Comparison of ENCODE assay signal across 19 cellular contexts in the genomic region with DNA sequence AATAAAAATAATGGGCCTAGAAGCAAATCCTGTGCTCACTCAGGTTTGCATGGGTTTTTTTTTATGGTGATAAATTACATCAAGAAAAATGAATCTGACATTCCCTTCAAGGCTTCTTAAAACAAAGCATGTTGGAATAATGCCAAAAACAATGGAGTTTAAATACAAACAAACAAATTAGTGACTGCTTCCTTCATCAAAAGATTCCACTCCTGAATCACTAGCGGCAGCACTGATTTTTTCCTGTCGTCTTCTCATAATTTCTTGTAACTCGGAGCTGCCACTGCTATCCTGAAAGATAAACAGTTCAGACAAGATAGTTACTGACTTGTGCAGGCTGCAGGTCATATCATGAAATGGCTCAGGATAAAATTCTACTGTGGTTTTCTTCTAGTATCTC.
DNase-seq lines count a peak whose midpoint lies in the region; ATAC-seq, FAIRE-seq and TF ChIP-seq lines count a peak whose summit lies in the region.
"Had no signal": no experiment of that assay in that cellular context is flagged by ENCODE, and none has a peak within 500 bp of the region (broad histone marks: within the 10 kb centered on the region; RNA-seq: fewer than 3 reads in every experiment).

No MANE protein-coding gene starts in this region.

- H3K79me2 ChIP-seq in HCT116 (ENCODE audit: insufficient read depth, low read length) = no peaks in the 10 kb centered on the region
- H3K79me2 ChIP-seq in keratinocyte (ENCODE audit: control insufficient read depth, insufficient read depth, low read length) = no peaks in the 10 kb centered on the region
- H3K79me2 ChIP-seq in smooth muscle cell (ENCODE audit: low read depth) = no peaks in the 10 kb centered on the region

- no peak for TF ChIP-seq RAD21 in HCT116 (IDR thresholded peaks at IDR 0.05; ENCODE audit: low read depth)

- CTCF ChIA-PET in HCT116 (lab: Charles Lee) = no interaction called here

- no peaks in the 10 kb centered on the region for H3F3A ChIP-seq in smooth muscle cell (ENCODE audit: low read depth)

- H3K9me1 ChIP-seq in keratinocyte (ENCODE audit: control insufficient read depth, extremely low read depth, insufficient read depth, low read length) = no peaks in the 10 kb centered on the region

- H3K9me3 ChIP-seq in HCT116 (ENCODE audit: control insufficient read depth in 1 of 2, insufficient read depth in 1 of 2, low read depth in 1 of 2, low read length in 2 of 2) = no peaks in the 10 kb centered on the region; a peak in 1 of 4 replicates
- no peaks in the 10 kb centered on the region for H3K9me3 ChIP-seq in keratinocyte (ENCODE audit: control insufficient read depth, low read depth, low read length)
- no peaks in the 10 kb centered on the region for H3K9me3 ChIP-seq in smooth muscle cell (replicated peaks; ENCODE audit: low read depth)
- H3K9me3 ChIP-seq in upper lobe of right lung = no peaks in the 10 kb centered on the region

- TF ChIP-seq POLR2A in HCT116 (IDR thresholded peaks at IDR 0.05; ENCODE audit: borderline replicate concordance, extremely low read depth, insufficient read depth, insufficient read length) = no peak

- H3K4me1 ChIP-seq in HCT116 (ENCODE audit: control insufficient read depth in 1 of 2, insufficient read depth in 2 of 2, low read length in 2 of 2) = peaks cover 0 to 16% of the 10 kb centered on the region in 2 experiments; a peak in 2 of 4 replicates
- no peaks in the 10 kb centered on the region for H3K4me1 ChIP-seq in keratinocyte (ENCODE audit: control insufficient read depth, extremely low read depth, insufficient read depth, low read length)
- no peaks in the 10 kb centered on the region for H3K4me1 ChIP-seq in smooth muscle cell (ENCODE audit: low read depth)
- no peaks in the 10 kb centered on the region for H3K4me1 ChIP-seq in upper lobe of right lung

- peaks cover 43% of the 10 kb centered on the region for H3K4me1 Mint-ChIP-seq in chondrocyte (ENCODE audit: low read depth)
- H3K4me1 Mint-ChIP-seq: B cell, GM23338 had no signal

- H3K9ac ChIP-seq in HCT116 (ENCODE audit: low read length) (no peak overlapping the region), keratinocyte (ENCODE audit: control insufficient read depth, extremely low read depth, insufficient read depth, low read length) (no peak overlapping the region), smooth muscle cell (ENCODE audit: low read depth) (no peak overlapping the region)

- no peak overlapping the region for H3K4me2 ChIP-seq in HCT116 (ENCODE audit: low read length)
- H3K4me2 ChIP-seq in keratinocyte (ENCODE audit: control insufficient read depth, extremely low read depth, insufficient read depth, low read depth, low read length) = no peak overlapping the region
- peak overlapping the region; percentile 37 for H3K4me2 ChIP-seq in smooth muscle cell
- H3K4me2 ChIP-seq: GM23338 had no signal

- H3K4me3 ChIP-seq in HCT116 (replicated peaks in 1 of 2; ENCODE audit: low read depth in 1 of 2, low read length in 2 of 2) (no peak overlapping the region), keratinocyte (ENCODE audit: control insufficient read depth in 2 of 3, extremely low read depth in 1 of 3, insufficient read depth in 2 of 3, low read depth in 1 of 3, low read length in 3 of 3) (no peak overlapping the region), smooth muscle cell (no peak overlapping the region), upper lobe of right lung (no peak overlapping the region)
- H3K4me3 ChIP-seq: GM23338 had no signal

- H3K36me3 ChIP-seq in HCT116 (ENCODE audit: control insufficient read depth in 1 of 2, insufficient read depth in 2 of 2, low read length in 2 of 2) = peaks cover 5 to 15% of the 10 kb centered on the region in 2 experiments; a peak in 2 of 4 replicates
- H3K36me3 ChIP-seq in keratinocyte (ENCODE audit: control insufficient read depth in 2 of 2, extremely low read depth in 1 of 2, insufficient read depth in 2 of 2, low read length in 2 of 2) = no peaks in the 10 kb centered on the region
- no peaks in the 10 kb centered on the region for H3K36me3 ChIP-seq in smooth muscle cell (ENCODE audit: low read depth)
- H3K36me3 ChIP-seq in upper lobe of right lung = peaks cover 29% of the 10 kb centered on the region

- no peaks in the 10 kb centered on the region for H3K9me3 Mint-ChIP-seq in chondrocyte (ENCODE audit: low read depth)
- H3K9me3 Mint-ChIP-seq: CD4-positive, alpha-beta T cell had no signal

- peak overlapping the region; percentile 22 for H3K27ac Mint-ChIP-seq in chondrocyte (ENCODE audit: unreplicated experiment)
- H3K27ac Mint-ChIP-seq: B cell; CD4-positive, alpha-beta T cell; GM23338 had no signal

- H3K36me3 Mint-ChIP-seq in chondrocyte (ENCODE audit: low read depth) = peaks cover 48% of the 10 kb centered on the region

- H3K4me3 Mint-ChIP-seq in chondrocyte (ENCODE audit: unreplicated experiment) = no peak overlapping the region
- H3K4me3 Mint-ChIP-seq: B cell; CD4-positive, alpha-beta T cell; GM23338 had no signal

- TF ChIP-seq CTCF in HCT116 (IDR thresholded peaks at IDR 0.05 in 2 of 3, conservative IDR thresholded peaks at IDR 0.05 in 1 of 3; ENCODE audit: borderline replicate concordance in 1 of 3, insufficient read depth in 1 of 3, low read depth in 2 of 3, low read length in 2 of 3) = no peak
- TF ChIP-seq CTCF in chondrocyte (IDR thresholded peaks at IDR 0.05) = peak; percentile 8
- no peak for TF ChIP-seq CTCF in keratinocyte (optimal IDR thresholded peaks at IDR 0.05 in 1 of 3, IDR thresholded peaks at IDR 0.05 in 1 of 3, conservative IDR thresholded peaks at IDR 0.05 in 1 of 3; ENCODE audit: extremely low read depth in 1 of 3, insufficient read depth in 2 of 3, low read length in 3 of 3)
- TF ChIP-seq CTCF in smooth muscle cell (IDR thresholded peaks at IDR 0.05; ENCODE audit: borderline replicate concordance, insufficient read depth, poor library complexity, severe bottlenecking) = no peak
- TF ChIP-seq CTCF in upper lobe of right lung (IDR thresholded peaks at IDR 0.05) = no peak

- POLR2A ChIA-PET in HCT116 (lab: Charles Lee) = no interaction called here

- DNase-seq in HCT116 (ENCODE audit: low read depth, low spot score) (no peak), chondrocyte (ENCODE audit: low spot score) (no peak), keratinocyte (ENCODE audit: low read depth, low spot score) (no peak), smooth muscle cell (lab: John Stamatoyannopoulos, UW; ENCODE audit: unreplicated experiment) (no peak), cerebellar nuclear complex (lab: John Stamatoyannopoulos, UW) (no peak), upper lobe of right lung (no peak), NCI-H1092 treated with DMSO at 0.1 percent for 48 hours (lab: John Stamatoyannopoulos, UW) (no peak)
- DNase-seq: CD4-positive, alpha-beta T cell; DMS79; KG1; NCI-H1048; NCI-H1694; NCI-H2107; NCI-H345; NCI-H526; SHP77 treated with DMSO at 0.1 percent for 48 hours had no signal

- FAIRE-seq in keratinocyte (lab: Jason Lieb, UNC) = peak; percentile 39
- FAIRE-seq: D721Med had no signal

- BruUV-seq in HCT116 (replicated peaks; lab: Mats Ljungman, UMichigan) = no TSS peak

- no peaks in the 10 kb centered on the region for H3K27me3 ChIP-seq in HCT116 (ENCODE audit: insufficient read depth, low read length)
- no peaks in the 10 kb centered on the region for H3K27me3 ChIP-seq in keratinocyte (ENCODE audit: control insufficient read depth, extremely low read depth, insufficient read depth, low read length)
- no peaks in the 10 kb centered on the region for H3K27me3 ChIP-seq in smooth muscle cell (ENCODE audit: low read depth)
- H3K27me3 ChIP-seq in upper lobe of right lung = no peaks in the 10 kb centered on the region

- WGBS in smooth muscle cell (ENCODE audit: low lambda C conversion rate) = 14% methylated on average over 3 of the region's 3 CpGs

- no peaks in the 10 kb centered on the region for H3K9me2 ChIP-seq in HCT116 (ENCODE audit: insufficient read depth)

- H2AFZ ChIP-seq in HCT116 (ENCODE audit: low read depth, low read length, poor library complexity, severe bottlenecking) (no peak overlapping the region), keratinocyte (ENCODE audit: control insufficient read depth, low read length) (no peak overlapping the region), smooth muscle cell (ENCODE audit: low read depth) (no peak overlapping the region)
- H2AFZ ChIP-seq: GM23338 had no signal

- intact Hi-C loops in HCT116 (cut with micrococcal nuclease) = no loop called here
- intact Hi-C loops in upper lobe of right lung (cut with DNase I) = no loop called here

- dilution Hi-C loops in keratinocyte (cut with MboI; ENCODE audit: extremely low pct_ligation_motif_present, low sequenced_read_pairs) = no loop called here

- ATAC-seq in HCT116 = no peak
- no peak for ATAC-seq in upper lobe of right lung
- ATAC-seq: GM23338 had no signal

- RAD21 ChIA-PET in HCT116 (lab: Charles Lee; ENCODE audit: low non-redundant PET in 1 of 2, low total read pairs in 2 of 2, uncharacterized antibody in 2 of 2, unreplicated experiment in 2 of 2) = no interaction called here

- H3K27ac ChIP-seq in HCT116 (ENCODE audit: low read depth, low read length) = peak overlapping the region; percentile 39
- no peak overlapping the region for H3K27ac ChIP-seq in keratinocyte (ENCODE audit: control insufficient read depth, insufficient read depth, low read length)
- H3K27ac ChIP-seq in smooth muscle cell (ENCODE audit: low read depth) = peak overlapping the region; percentile 28
- no peak overlapping the region for H3K27ac ChIP-seq in upper lobe of right lung

- H4K20me1 ChIP-seq in HCT116 (ENCODE audit: insufficient read depth) (no peaks in the 10 kb centered on the region), keratinocyte (ENCODE audit: control insufficient read depth, extremely low read depth, insufficient read depth, low read length) (no peaks in the 10 kb centered on the region), smooth muscle cell (ENCODE audit: low read depth) (no peaks in the 10 kb centered on the region)

- H3K27me3 Mint-ChIP-seq in chondrocyte (ENCODE audit: low read depth) = no peaks in the 10 kb centered on the region

TF ChIP-seq in HCT116, 20 proteins besides CTCF, POLR2A, EP300 and RAD21 (continues in another document):
- TF ChIP-seq SRF (IDR thresholded peaks at IDR 0.05; ENCODE audit: low read depth) (no peak), TCF7L2 (IDR thresholded peaks at IDR 0.05; ENCODE audit: borderline replicate concordance, extremely low read depth, insufficient read depth, insufficient read length) (no peak), YY1 (IDR thresholded peaks at IDR 0.05; ENCODE audit: extremely low read depth, insufficient replicate concordance, low read depth, low read length) (no peak), JUND (IDR thresholded peaks at IDR 0.05) (no peak), CBX3 (IDR thresholded peaks at IDR 0.05; ENCODE audit: low read depth) (no peak), EGR1 (IDR thresholded peaks at IDR 0.05; ENCODE audit: low read depth) (no peak), FOSL1 (IDR thresholded peaks at IDR 0.05; ENCODE audit: low read depth) (no peak), ELF1 (IDR thresholded peaks at IDR 0.05; ENCODE audit: borderline replicate concordance, low read depth) (no peak)
- TF ChIP-seq, protein P1, sequence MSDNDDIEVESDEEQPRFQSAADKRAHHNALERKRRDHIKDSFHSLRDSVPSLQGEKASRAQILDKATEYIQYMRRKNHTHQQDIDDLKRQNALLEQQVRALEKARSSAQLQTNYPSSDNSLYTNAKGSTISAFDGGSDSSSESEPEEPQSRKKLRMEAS (IDR thresholded peaks at IDR 0.05) = no peak

Comparison
In these comparisons a context has a peak if more than half of its experiments do, and no peak if none do; other contexts are left out.
1. H3K27ac ChIP-seq: peak in HCT116 (single experiment) and smooth muscle cell (single experiment); none in keratinocyte (single experiment) and upper lobe of right lung (single experiment).